ENCODE assay signal across 28 cellular contexts in genomic region chr3:33792167-33792892, GRCh38.
"Had no signal": no experiment of that assay in that cellular context is flagged by ENCODE, and none has a peak within 500 bp of the region (broad histone marks: within the 10 kb centered on the region; RNA-seq: fewer than 3 reads in every experiment).

No MANE protein-coding gene starts in this region.

- H3K9ac ChIP-seq: neural progenitor cell, parathyroid adenoma had no signal

- H3K79me2 ChIP-seq: parathyroid adenoma had no signal

- H3K4me1 ChIP-seq: parathyroid adenoma, right atrium auricular region, upper lobe of right lung had no signal

- DNase-seq: activated CD4-positive, alpha-beta T cell treated with anti-CD3 and anti-CD28 coated beads, Interleukin-2, amount 10 ng/mL, durations not matched to agents 7 days and 5 days; activated CD4-positive, CD25-positive, alpha-beta regulatory T cell treated with anti-CD3 and anti-CD28 coated beads, Interleukin-2, amount 50 U/mL, for 72 hours; activated naive CD4-positive, alpha-beta T cell; activated T-cell treated with anti-CD3 and anti-CD28 coated beads, Interleukin-2, amount 50 U/mL, for 48 hours; endodermal cell; gastrocnemius medialis; hypothalamus; immature natural killer cell; midbrain; naive thymus-derived CD4-positive, alpha-beta T cell; occipital lobe; stimulated activated CD4-positive, alpha-beta T cell treated with anti-CD3 and anti-CD28 coated beads, Interleukin-2, amount 100 ng/mL, for 24 hours; stimulated activated naive CD4-positive, alpha-beta T cell; SW 1271; upper lobe of right lung had no signal

- H3K27me3 Mint-ChIP-seq: dendritic cell treated with granulocyte-macrophage colony-stimulating factor and Interleukin-4, amounts not matched to agents 40 ng/mL and 50 ng/mL, for 4 days; memory B cell had no signal

- H3K4me3 ChIP-seq: gastrocnemius medialis, neural progenitor cell, right atrium auricular region, smooth muscle cell, suprapubic skin, tibial artery, upper lobe of right lung had no signal

- H3K36me3 ChIP-seq: gastrocnemius medialis, neural progenitor cell, right atrium auricular region, suprapubic skin, tibial artery, upper lobe of right lung had no signal

- H3K27me3 ChIP-seq: gastrocnemius medialis, right atrium auricular region, suprapubic skin, tibial artery, upper lobe of right lung had no signal

- H3K27ac ChIP-seq: gastrocnemius medialis, neural progenitor cell, parathyroid adenoma, right atrium auricular region, suprapubic skin, tibial artery, upper lobe of right lung had no signal

- H3K27ac Mint-ChIP-seq: activated CD4-positive, alpha-beta T cell treated with anti-CD3 and anti-CD28 coated beads, Interleukin-2, amount 10 ng/mL, durations not matched to agents 7 days and 5 days; activated CD8-positive, alpha-beta T cell treated with anti-CD3 and anti-CD28 coated beads for 36 hours; activated naive CD4-positive, alpha-beta T cell treated with anti-CD3 and anti-CD28 coated beads, Interleukin-2, amount 50 U/mL, for 72 hours; activated T-helper 2 cell treated with anti-CD3 and anti-CD28 coated beads, Interferon-gamma antibody, Interleukin-2, Interleukin-4, amounts not matched to agents 10 μg/mL and 5 μg/mL and 100 μg/mL, durations not matched to agents 14 hours and 24 hours and 36 hours; endodermal cell; immature natural killer cell; neural progenitor cell; T-helper 1 cell treated with Interleukin-12 subunit alpha and Interleukin-12 subunit beta and Interleukin-4 antibody, amounts not matched to agents 30 μg/mL and 1 μg/mL, for 36 hours had no signal

- H3K9me3 ChIP-seq: gastrocnemius medialis, right atrium auricular region, suprapubic skin, tibial artery, upper lobe of right lung had no signal

- H3K4me3 Mint-ChIP-seq: activated CD4-positive, alpha-beta T cell treated with anti-CD3 and anti-CD28 coated beads, Interleukin-2, amount 10 ng/mL, durations not matched to agents 7 days and 5 days; activated CD8-positive, alpha-beta T cell treated with anti-CD3 and anti-CD28 coated beads for 36 hours; central memory CD8-positive, alpha-beta T cell; dendritic cell treated with granulocyte-macrophage colony-stimulating factor and Interleukin-4, amounts not matched to agents 40 ng/mL and 50 ng/mL, for 4 days; endodermal cell; immature natural killer cell; memory B cell; naive thymus-derived CD4-positive, alpha-beta T cell; neural progenitor cell; T-helper 1 cell treated with Interleukin-12 subunit alpha and Interleukin-12 subunit beta and Interleukin-4 antibody, amounts not matched to agents 30 μg/mL and 1 μg/mL, for 36 hours had no signal

- H2AFZ ChIP-seq: neural progenitor cell, parathyroid adenoma had no signal

- H3K36me3 Mint-ChIP-seq: activated naive CD4-positive, alpha-beta T cell treated with anti-CD3 and anti-CD28 coated beads, Interleukin-2, amount 50 U/mL, for 72 hours; immature natural killer cell; memory B cell; naive thymus-derived CD4-positive, alpha-beta T cell; neural progenitor cell had no signal

- H3K9me3 Mint-ChIP-seq: activated CD4-positive, alpha-beta T cell treated with anti-CD3 and anti-CD28 coated beads, Interleukin-2, amount 10 ng/mL, durations not matched to agents 7 days and 5 days; activated CD8-positive, alpha-beta T cell treated with anti-CD3 and anti-CD28 coated beads for 36 hours; activated naive CD4-positive, alpha-beta T cell treated with anti-CD3 and anti-CD28 coated beads, Interleukin-2, amount 50 U/mL, for 72 hours; activated T-helper 2 cell treated with anti-CD3 and anti-CD28 coated beads, Interferon-gamma antibody, Interleukin-2, Interleukin-4, amounts not matched to agents 10 μg/mL and 5 μg/mL and 100 μg/mL, durations not matched to agents 14 hours and 24 hours and 36 hours; central memory CD8-positive, alpha-beta T cell; dendritic cell treated with granulocyte-macrophage colony-stimulating factor and Interleukin-4, amounts not matched to agents 40 ng/mL and 50 ng/mL, for 4 days; endodermal cell; immature natural killer cell; memory B cell; naive thymus-derived CD4-positive, alpha-beta T cell; neural progenitor cell; T-helper 1 cell treated with Interleukin-12 subunit alpha and Interleukin-12 subunit beta and Interleukin-4 antibody, amounts not matched to agents 30 μg/mL and 1 μg/mL, for 36 hours had no signal

- H3K4me1 Mint-ChIP-seq: immature natural killer cell had no signal

- H3K4me2 ChIP-seq: neural progenitor cell, smooth muscle cell had no signal
